In genomic region chr10:84205049-84205852, GRCh38 we compare ENCODE assay signal across 8 cellular contexts. TPM values are rescaled to one million over a fixed set of nuclear protein-coding genes. Genes with fewer than 3 reads are reported as not detected.
A peak's percentile ranks its signal among the peaks of the same experiment; 100 is the strongest.
DNase-seq lines count a peak whose midpoint lies in the region; ATAC-seq and TF ChIP-seq lines count a peak whose summit lies in the region.

No MANE protein-coding gene starts in this region.

- H3K27me3 ChIP-seq in OCI-LY3 (ENCODE audit: low read depth, low read length) (peaks cover 15% of the 10 kb centered on the region; the same call in 1 of the 2 replicates), upper lobe of left lung (no peaks in the 10 kb centered on the region)

- 31 to 35% methylated on average over 8 of the region's 8 CpGs for WGBS in upper lobe of left lung, 2 donors

- no peak overlapping the region for H3K9ac ChIP-seq in OCI-LY3 (ENCODE audit: low read length)

- H3K27ac Mint-ChIP-seq in osteocyte (ENCODE audit: unreplicated experiment) = no peak overlapping the region

- H3K4me1 ChIP-seq in OCI-LY3 (ENCODE audit: low read length) (peaks cover 14% of the 10 kb centered on the region), upper lobe of left lung (no peaks in the 10 kb centered on the region)

- TF ChIP-seq CTCF in OCI-LY3 (IDR thresholded peaks at IDR 0.05; ENCODE audit: low read depth, low read length) (peak; percentile 81), fibroblast of villous mesenchyme (IDR thresholded peaks at IDR 0.05; ENCODE audit: insufficient read depth, low read depth, low read length) (peak; percentile 87), osteocyte (IDR thresholded peaks at IDR 0.05) (peak; percentile 55), upper lobe of left lung (IDR thresholded peaks at IDR 0.05) (peak; percentile 29 to 66 (median 56))

- H3K9me3 Mint-ChIP-seq in osteocyte (ENCODE audit: unreplicated experiment) = no peaks in the 10 kb centered on the region

- H3K9me3 ChIP-seq in OCI-LY3 (ENCODE audit: insufficient read depth, low read length) = no peaks in the 10 kb centered on the region
- H3K9me3 ChIP-seq in upper lobe of left lung = no peaks in the 10 kb centered on the region

- no peak for TF ChIP-seq EP300 in upper lobe of left lung (IDR thresholded peaks at IDR 0.05)

- no peak for TF ChIP-seq POLR2A in upper lobe of left lung (IDR thresholded peaks at IDR 0.05)

- ATAC-seq in GM19372 (IDR thresholded peaks at IDR 0.05; ENCODE audit: low read depth, unreplicated experiment) (peak; percentile 81), HG03439 (IDR thresholded peaks at IDR 0.05; ENCODE audit: unreplicated experiment) (peak; percentile 74), upper lobe of left lung (ENCODE audit: low FRiP score in 2 of 2) (peak; percentile 49 to 61)

- H3K36me3 ChIP-seq in OCI-LY3 (replicated peaks; ENCODE audit: low read depth, low read length) = no peaks in the 10 kb centered on the region
- H3K36me3 ChIP-seq in upper lobe of left lung = no peaks in the 10 kb centered on the region

- no peaks in the 10 kb centered on the region for H3K4me1 Mint-ChIP-seq in osteocyte (ENCODE audit: unreplicated experiment)

- no peaks in the 10 kb centered on the region for H3K36me3 Mint-ChIP-seq in osteocyte (ENCODE audit: unreplicated experiment)

- no peak overlapping the region for H2AFZ ChIP-seq in OCI-LY3 (ENCODE audit: low read depth, low read length)

- H3K27ac ChIP-seq in OCI-LY3 (ENCODE audit: low read length) (no peak overlapping the region), upper lobe of left lung (no peak overlapping the region)

- DNase-seq in Caki2 (ENCODE audit: low read depth) (peak; percentile 53), activated T-helper 1 cell treated with Interleukin-2 at 50 U/mL for 16 hours (ENCODE audit: low read depth) (peak; percentile 28), fibroblast of villous mesenchyme (ENCODE audit: low read depth) (peak; percentile 38), osteocyte (ENCODE audit: extremely low spot score, unreplicated experiment) (no peak), upper lobe of left lung (peak in 1 of 2 donors; percentile 46)

- H4K20me1 ChIP-seq in OCI-LY3 (ENCODE audit: insufficient read depth, low read length) = no peaks in the 10 kb centered on the region

- H3K27me3 Mint-ChIP-seq in osteocyte (ENCODE audit: unreplicated experiment) = peaks cover 15% of the 10 kb centered on the region

- no peak overlapping the region for H3K4me3 Mint-ChIP-seq in osteocyte (ENCODE audit: unreplicated experiment)

- H3K79me2 ChIP-seq in OCI-LY3 (ENCODE audit: low read length) = no peaks in the 10 kb centered on the region

- H3K4me3 ChIP-seq in OCI-LY3 (ENCODE audit: low read length) (no peak overlapping the region), fibroblast of villous mesenchyme (ENCODE audit: low read depth, low read length) (no peak overlapping the region), upper lobe of left lung (no peak overlapping the region)

- in situ Hi-C loops in Caki2 (cut with HindIII; ENCODE audit: low pct_unique_long_range_greater_than_20kb, low sequenced_read_pairs) = no loop called here

- H3K4me2 ChIP-seq in OCI-LY3 (ENCODE audit: low read length) = no peak overlapping the region

RNA-seq across cellular contexts. Expression of gene CDHR1, which starts 10.9 kb away (rescaled TPM):
- 0.64 TPM in 1 of 2 replicates, not detected in the other for total RNA-seq in Caki2 (2014; rRNA removed; shearing (Covaris generic); ENCODE audit: low replicate concordance)
- total RNA-seq in fibroblast of villous mesenchyme (under 0.01 and 0.43 TPM in 2 replicates), osteocyte (0.24 TPM in 1 of 2 replicates, not detected in the other), upper lobe of left lung (under 1 TPM in 4 of 6 donors, not detected in 2; 0.30 to 0.46 (median 0.33) TPM)

RNA-seq across cellular contexts. Expression of gene LRIT2, which starts 20.1 kb away (rescaled TPM):
- not detected in 2 replicates for total RNA-seq in Caki2 (2014; rRNA removed; shearing (Covaris generic); ENCODE audit: low replicate concordance)
- total RNA-seq in fibroblast of villous mesenchyme (not detected in 2 replicates), osteocyte (not detected in 2 replicates), upper lobe of left lung (not detected)

RNA-seq across cellular contexts. Expression of gene GPR15LG, which starts 31.6 kb away (rescaled TPM):
- total RNA-seq in Caki2 (2014; rRNA removed; shearing (Covaris generic); ENCODE audit: low replicate concordance) = not detected in 2 replicates
- total RNA-seq in fibroblast of villous mesenchyme = not detected in 2 replicates
- total RNA-seq in osteocyte = not detected in 2 replicates
- total RNA-seq in upper lobe of left lung = under 1 TPM in 1 of 6 donors, not detected in 5; 0.37 TPM

RNA-seq across cellular contexts. Expression of gene LRIT1, which starts 36.1 kb away (rescaled TPM):
- not detected in 2 replicates for total RNA-seq in Caki2 (2014; rRNA removed; shearing (Covaris generic); ENCODE audit: low replicate concordance)
- total RNA-seq in fibroblast of villous mesenchyme = not detected in 2 replicates
- total RNA-seq in osteocyte = not detected in 2 replicates
- total RNA-seq in upper lobe of left lung = not detected

RNA-seq across cellular contexts. Expression of gene RGR, which starts 39.6 kb away (rescaled TPM):
- total RNA-seq in Caki2 (2014; rRNA removed; shearing (Covaris generic); ENCODE audit: low replicate concordance) = not detected in 2 replicates
- total RNA-seq in fibroblast of villous mesenchyme (not detected in 2 replicates), osteocyte (not detected in 2 replicates), upper lobe of left lung (10 to 100 TPM in 1 of 6 donors, under 1 TPM in 2, not detected in 3; 0.49 to 14.7 (median 0.91) TPM)
